Comparison of ENCODE assay signal across 17 cellular contexts in genomic region chr12:130163461-130164215, GRCh38. TPM values are rescaled to one million over a fixed set of nuclear protein-coding genes. Genes with fewer than 3 reads are reported as not detected.
A peak's percentile ranks its signal among the peaks of the same experiment; 100 is the strongest.
DNase-seq lines count a peak whose midpoint lies in the region; TF ChIP-seq lines count a peak whose summit lies in the region.
"Had no signal": no experiment of that assay in that cellular context is flagged by ENCODE, and none has a peak within 500 bp of the region (broad histone marks: within the 10 kb centered on the region; RNA-seq: fewer than 3 reads in every experiment).

No MANE protein-coding gene starts in this region.

- H2AK5ac ChIP-seq in H9 (ENCODE audit: insufficient read length, low read length) = no peak overlapping the region

- no peak overlapping the region for H2BK20ac ChIP-seq in H9 (ENCODE audit: low read depth, low read length, poor library complexity, severe bottlenecking)

- no peaks in the 10 kb centered on the region for H3K79me2 ChIP-seq in H9 (ENCODE audit: insufficient read depth, low read length)
- H3K79me2 ChIP-seq in hepatocyte = no peaks in the 10 kb centered on the region

- H4K8ac ChIP-seq in H9 (replicated peaks; ENCODE audit: insufficient read length, low read depth, low read length) = no peak overlapping the region

- WGBS in H9 (ENCODE audit: extremely low coverage, insufficient read length, low lambda C conversion rate) = no CpG with 5 or more reads among the region's 71 CpGs
- 9% methylated on average over 71 of the region's 71 CpGs for WGBS in hepatocyte (ENCODE audit: low lambda C conversion rate, missing lambda C conversion rate)

- intact Hi-C loops in posterior vena cava (cut with DNase I) = no loop called here

- H4K91ac ChIP-seq in H9 (ENCODE audit: insufficient read length, low read depth, low read length) = no peak overlapping the region

- no peak overlapping the region for H2BK12ac ChIP-seq in H9 (ENCODE audit: insufficient read length, low read depth, low read length)

- no peak overlapping the region for H2BK5ac ChIP-seq in H9 (ENCODE audit: insufficient read length, low read length)

- H3K36me3 ChIP-seq in hepatocyte (replicated peaks; ENCODE audit: insufficient read depth, low read depth) = no peaks in the 10 kb centered on the region
- H3K36me3 ChIP-seq: pancreas, tibial nerve had no signal

- no peak overlapping the region for H3K27ac ChIP-seq in H9 (ENCODE audit: insufficient read length, low read depth, low read length)
- H3K27ac ChIP-seq in hepatocyte = no peak overlapping the region
- H3K27ac ChIP-seq: 22Rv1, pancreas, PC-9, tibial nerve had no signal

- TF ChIP-seq CTCF in H9 (conservative IDR thresholded peaks at IDR 0.05) (no peak), hepatocyte (IDR thresholded peaks at IDR 0.05; ENCODE audit: poor library complexity) (no peak)

- H3K27me3 Mint-ChIP-seq in T-helper 1 cell treated with Interleukin-12 subunit alpha and Interleukin-12 subunit beta and Interleukin-4 antibody, amounts not matched to agents 30 μg/mL and 1 μg/mL, for 36 hours (ENCODE audit: low read depth) = peaks cover 32% of the 10 kb centered on the region
- H3K27me3 Mint-ChIP-seq in H9 (ENCODE audit: low read depth) = peaks cover 59% of the 10 kb centered on the region

- no peak overlapping the region for H3K18ac ChIP-seq in H9 (ENCODE audit: insufficient read length, low read depth, low read length)

- H3K4me1 ChIP-seq in H9 (ENCODE audit: insufficient read depth, low read length) (no peaks in the 10 kb centered on the region; the same call in 1 of the 2 replicates), hepatocyte (ENCODE audit: insufficient read depth) (peaks cover 6% of the 10 kb centered on the region)
- H3K4me1 ChIP-seq: pancreas had no signal

- H2AFZ ChIP-seq in H9 (ENCODE audit: low read length) (no peak overlapping the region), hepatocyte (no peak overlapping the region)
- H2AFZ ChIP-seq: PC-9 had no signal

- peak overlapping the region; percentile 38 for H3K4me3 Mint-ChIP-seq in T-helper 1 cell treated with Interleukin-12 subunit alpha and Interleukin-12 subunit beta and Interleukin-4 antibody, amounts not matched to agents 30 μg/mL and 1 μg/mL, for 36 hours
- peak overlapping the region; percentile 61 to 77 for H3K4me3 Mint-ChIP-seq in H9
- H3K4me3 Mint-ChIP-seq: immature natural killer cell had no signal

- H3K27me3 ChIP-seq in H9 (ENCODE audit: insufficient read depth, low read length) (peaks cover 78% of the 10 kb centered on the region), hepatocyte (peaks cover 96% of the 10 kb centered on the region)

- no peaks in the 10 kb centered on the region for H3K9me3 Mint-ChIP-seq in T-helper 1 cell treated with Interleukin-12 subunit alpha and Interleukin-12 subunit beta and Interleukin-4 antibody, amounts not matched to agents 30 μg/mL and 1 μg/mL, for 36 hours
- no peaks in the 10 kb centered on the region; a peak in 1 of 5 replicates for H3K9me3 Mint-ChIP-seq in H9
- H3K9me3 Mint-ChIP-seq: immature natural killer cell had no signal

- no peak overlapping the region for H4K5ac ChIP-seq in H9 (ENCODE audit: insufficient read length, low read depth, low read length)

- H3K9ac ChIP-seq in H9 (ENCODE audit: extremely low read depth, insufficient read length, low read length) = no peak overlapping the region

- H3K4me1 Mint-ChIP-seq in T-helper 1 cell treated with Interleukin-12 subunit alpha and Interleukin-12 subunit beta and Interleukin-4 antibody, amounts not matched to agents 30 μg/mL and 1 μg/mL, for 36 hours (ENCODE audit: low read depth) = peaks cover 1% of the 10 kb centered on the region
- peaks cover 36 to 40% of the 10 kb centered on the region in 2 experiments for H3K4me1 Mint-ChIP-seq in H9
- H3K4me1 Mint-ChIP-seq: immature natural killer cell had no signal

- no peaks in the 10 kb centered on the region for H3K36me3 Mint-ChIP-seq in T-helper 1 cell treated with Interleukin-12 subunit alpha and Interleukin-12 subunit beta and Interleukin-4 antibody, amounts not matched to agents 30 μg/mL and 1 μg/mL, for 36 hours (ENCODE audit: low read depth)
- no peaks in the 10 kb centered on the region; a peak in 2 of 7 replicates for H3K36me3 Mint-ChIP-seq in H9 (ENCODE audit: insufficient read depth in 1 of 3, low read depth in 3 of 3)
- H3K36me3 Mint-ChIP-seq: immature natural killer cell had no signal

- no peak overlapping the region for H3T11ph ChIP-seq in H9 (ENCODE audit: low read length)

- peak overlapping the region; percentile 49 for H3K27ac Mint-ChIP-seq in T-helper 1 cell treated with Interleukin-12 subunit alpha and Interleukin-12 subunit beta and Interleukin-4 antibody, amounts not matched to agents 30 μg/mL and 1 μg/mL, for 36 hours
- H3K27ac Mint-ChIP-seq in H9 = no peak overlapping the region
- H3K27ac Mint-ChIP-seq: immature natural killer cell had no signal

- H3K4me2 ChIP-seq in H9 (ENCODE audit: insufficient read depth, insufficient read length, low read length) (peak overlapping the region; percentile 34), hepatocyte (peak overlapping the region; percentile 88)
- H3K4me2 ChIP-seq: PC-9 had no signal

- H3K23ac ChIP-seq in H9 (ENCODE audit: insufficient read length, low read depth, low read length) = no peak overlapping the region

- H3K9me3 ChIP-seq in H9 (ENCODE audit: control insufficient read depth, low read depth, low read length) (no peaks in the 10 kb centered on the region), hepatocyte (ENCODE audit: low read depth) (no peaks in the 10 kb centered on the region)
- H3K9me3 ChIP-seq: pancreas, tibial nerve had no signal

- no peak overlapping the region for H3K4me3 ChIP-seq in hepatocyte
- H3K4me3 ChIP-seq: PC-9 had no signal

- H2BK15ac ChIP-seq in H9 (ENCODE audit: low read depth, low read length) = no peak overlapping the region

- H3K79me1 ChIP-seq in H9 (ENCODE audit: insufficient read depth, low read depth, low read length, poor library complexity, severe bottlenecking) = no peaks in the 10 kb centered on the region

- H4K20me1 ChIP-seq in H9 (ENCODE audit: control insufficient read depth, insufficient read depth, insufficient read length) = peaks cover 12% of the 10 kb centered on the region
- no peaks in the 10 kb centered on the region for H4K20me1 ChIP-seq in hepatocyte (ENCODE audit: insufficient read depth, poor library complexity, severe bottlenecking)

- peak overlapping the region; percentile 0; the same call in 1 of the 2 replicates for H3K14ac ChIP-seq in H9 (ENCODE audit: insufficient read depth, low read length)

- no peak overlapping the region for H3K56ac ChIP-seq in H9 (ENCODE audit: insufficient read length, low read depth, low read length)

- DNase-seq in T-helper 1 cell (no peak), H9 (peak; percentile 49), hepatocyte (ENCODE audit: low spot score) (no peak), posterior vena cava (ENCODE audit: low spot score) (peak; percentile 74), NCI-H2081 (lab: John Stamatoyannopoulos, UW) (no peak), NCI-H1436 treated with DMSO at 0.1 percent for 48 hours (lab: John Stamatoyannopoulos, UW) (no peak), NCI-H2107 (lab: John Stamatoyannopoulos, UW) (no peak)
- DNase-seq: C1 segment of cervical spinal cord, immature natural killer cell, NCI-H1694, NCI-H524, pancreas, PC-9 had no signal

- H2BK120ac ChIP-seq in H9 (ENCODE audit: low read depth, low read length, poor library complexity, severe bottlenecking) = no peak overlapping the region

- H3K9me2 ChIP-seq in hepatocyte (replicated peaks; ENCODE audit: insufficient read depth) = no peaks in the 10 kb centered on the region

- H3K23me2 ChIP-seq in H9 (ENCODE audit: insufficient read length, low read depth, low read length, poor library complexity, severe bottlenecking) = peaks cover 19% of the 10 kb centered on the region

- no peak overlapping the region for H3K4ac ChIP-seq in H9 (ENCODE audit: low read depth, low read length)

RNA-seq across cellular contexts. Expression of gene FZD10, which starts 1.4 kb away (rescaled TPM):
- total RNA-seq in H9 (2021) (0.55 and 1.0 TPM in 2 replicates), hepatocyte (1.3 and 1.7 TPM in 2 replicates), posterior vena cava (1 to 10 TPM in 1 of 2 donors, under 1 TPM in 1; 0.51 to 1.1 TPM)
- polyA plus RNA-seq in hepatocyte = 0.35 and 0.50 TPM in 2 replicates
- total RNA-seq: astrocyte, PC-9 had no signal
- polyA plus RNA-seq: immature natural killer cell had no signal

Comparison
In these comparisons a context has a peak if more than half of its experiments do, and no peak if none do; other contexts are left out.
1. DNase-seq: peak in H9 (single experiment) and posterior vena cava (single experiment); none in T-helper 1 cell (0 of 5), hepatocyte (single experiment), NCI-H2081 (0 of 2), NCI-H1436 treated with DMSO at 0.1 percent for 48 hours (single experiment) and NCI-H2107 (single experiment).